12 cellular contexts compared by ENCODE assay signal in genomic region chr15:60972866-60973265, GRCh38.
DNase-seq lines count a peak whose midpoint lies in the region; ATAC-seq and TF ChIP-seq lines count a peak whose summit lies in the region.
"Had no signal": no experiment of that assay in that cellular context is flagged by ENCODE, and none has a peak within 500 bp of the region (broad histone marks: within the 10 kb centered on the region; RNA-seq: fewer than 3 reads in every experiment).

No MANE protein-coding gene starts in this region.

- H3K4me1 Mint-ChIP-seq in MCF 10A (ENCODE audit: insufficient read depth, unreplicated experiment) = peaks cover 13% of the 10 kb centered on the region

- H3K4me3 Mint-ChIP-seq in MCF 10A (ENCODE audit: unreplicated experiment) = no peak overlapping the region

- H3K36me3 ChIP-seq in breast epithelium (no peaks in the 10 kb centered on the region), gastroesophageal sphincter (no peaks in the 10 kb centered on the region)
- H3K36me3 ChIP-seq: adrenal gland had no signal

- intact Hi-C loops in MCF 10A (cut with micrococcal nuclease) = no loop called here
- intact Hi-C loops in breast epithelium (cut with DNase I; ENCODE audit: low total_unique reads) = no loop called here

- no TSS peak for BruUV-seq in MCF 10A (replicated peaks; lab: Mats Ljungman, UMichigan)

- ATAC-seq in gastroesophageal sphincter = no peak

- POLR2A ChIA-PET in MCF 10A (lab: Yijun Ruan, JAX) = no interaction called here

- DNase-seq in MCF 10A (ENCODE audit: unreplicated experiment) = peak; percentile 46
- no peak for DNase-seq in breast epithelium (ENCODE audit: low spot score in 2 of 2)
- peak; percentile 65 for DNase-seq in astrocyte of the hippocampus (ENCODE audit: low read depth, low spot score)
- DNase-seq in stromal cell of bone marrow (ENCODE audit: low read depth) = peak; percentile 77
- no peak for DNase-seq in anterior cingulate cortex (lab: John Stamatoyannopoulos, UW)
- no peak for DNase-seq in activated effector memory CD4-positive, alpha-beta T cell treated with Interleukin-2 at 50 U/mL for 16 hours
- no peak for DNase-seq in HuH-7.5 (ENCODE audit: low spot score)
- DNase-seq: ACHN, adrenal gland, DMS79 had no signal

- H3K27me3 Mint-ChIP-seq in MCF 10A (ENCODE audit: insufficient read depth, unreplicated experiment) = no peaks in the 10 kb centered on the region

- TF ChIP-seq EP300 in gastroesophageal sphincter (IDR thresholded peaks at IDR 0.05) = no peak

- CTCF ChIA-PET in MCF 10A (lab: Yijun Ruan, JAX) = no interaction called here

- H3K27ac Mint-ChIP-seq in MCF 10A (ENCODE audit: low read depth, unreplicated experiment) = no peak overlapping the region

- no peaks in the 10 kb centered on the region for H3K9me3 Mint-ChIP-seq in MCF 10A (ENCODE audit: unreplicated experiment)

- no peak overlapping the region for H3K4me3 ChIP-seq in breast epithelium
- no peak overlapping the region for H3K4me3 ChIP-seq in gastroesophageal sphincter
- H3K4me3 ChIP-seq: adrenal gland, skin epidermis had no signal

- no peaks in the 10 kb centered on the region for H3K27me3 ChIP-seq in breast epithelium
- H3K27me3 ChIP-seq in gastroesophageal sphincter = no peaks in the 10 kb centered on the region
- H3K27me3 ChIP-seq: adrenal gland had no signal

- no peaks in the 10 kb centered on the region for H3K9me3 ChIP-seq in breast epithelium
- no peaks in the 10 kb centered on the region for H3K9me3 ChIP-seq in gastroesophageal sphincter
- H3K9me3 ChIP-seq: adrenal gland had no signal

- H3K27ac ChIP-seq in breast epithelium (no peak overlapping the region), gastroesophageal sphincter (peak overlapping the region; percentile 32 to 68 (median 65))
- H3K27ac ChIP-seq: adrenal gland, skin epidermis had no signal

- WGBS in gastroesophageal sphincter (ENCODE audit: low coverage in 1 of 2), 2 donors = 51 to 64% methylated on average over 3 to 4 of the region's 4 CpGs

- TF ChIP-seq CTCF in MCF 10A (IDR thresholded peaks at IDR 0.05; ENCODE audit: unreplicated experiment) (no peak), breast epithelium (IDR thresholded peaks at IDR 0.05) (no peak), gastroesophageal sphincter (IDR thresholded peaks at IDR 0.05) (no peak)

- no peak for TF ChIP-seq POLR2A in breast epithelium (IDR thresholded peaks at IDR 0.05)
- no peak for TF ChIP-seq POLR2A in gastroesophageal sphincter (IDR thresholded peaks at IDR 0.05)

- no peaks in the 10 kb centered on the region for H3K36me3 Mint-ChIP-seq in MCF 10A (ENCODE audit: insufficient read depth, unreplicated experiment)

- H3K4me1 ChIP-seq in breast epithelium = no peaks in the 10 kb centered on the region
- peaks cover 15 to 54% (median 17%) of the 10 kb centered on the region in 3 donors for H3K4me1 ChIP-seq in gastroesophageal sphincter

Comparison
In these comparisons a context has a peak if more than half of its experiments do, and no peak if none do; other contexts are left out.
1. DNase-seq: peak in MCF 10A (single experiment), astrocyte of the hippocampus (single experiment) and stromal cell of bone marrow (single experiment); none in breast epithelium (0 of 2), anterior cingulate cortex (0 of 58), activated effector memory CD4-positive, alpha-beta T cell treated with Interleukin-2 at 50 U/mL for 16 hours (single experiment) and HuH-7.5 (single experiment).
2. H3K27ac ChIP-seq: peak in gastroesophageal sphincter (4 of 4); none in breast epithelium (0 of 2).